8 cellular contexts compared by ENCODE assay signal in the genomic region with DNA sequence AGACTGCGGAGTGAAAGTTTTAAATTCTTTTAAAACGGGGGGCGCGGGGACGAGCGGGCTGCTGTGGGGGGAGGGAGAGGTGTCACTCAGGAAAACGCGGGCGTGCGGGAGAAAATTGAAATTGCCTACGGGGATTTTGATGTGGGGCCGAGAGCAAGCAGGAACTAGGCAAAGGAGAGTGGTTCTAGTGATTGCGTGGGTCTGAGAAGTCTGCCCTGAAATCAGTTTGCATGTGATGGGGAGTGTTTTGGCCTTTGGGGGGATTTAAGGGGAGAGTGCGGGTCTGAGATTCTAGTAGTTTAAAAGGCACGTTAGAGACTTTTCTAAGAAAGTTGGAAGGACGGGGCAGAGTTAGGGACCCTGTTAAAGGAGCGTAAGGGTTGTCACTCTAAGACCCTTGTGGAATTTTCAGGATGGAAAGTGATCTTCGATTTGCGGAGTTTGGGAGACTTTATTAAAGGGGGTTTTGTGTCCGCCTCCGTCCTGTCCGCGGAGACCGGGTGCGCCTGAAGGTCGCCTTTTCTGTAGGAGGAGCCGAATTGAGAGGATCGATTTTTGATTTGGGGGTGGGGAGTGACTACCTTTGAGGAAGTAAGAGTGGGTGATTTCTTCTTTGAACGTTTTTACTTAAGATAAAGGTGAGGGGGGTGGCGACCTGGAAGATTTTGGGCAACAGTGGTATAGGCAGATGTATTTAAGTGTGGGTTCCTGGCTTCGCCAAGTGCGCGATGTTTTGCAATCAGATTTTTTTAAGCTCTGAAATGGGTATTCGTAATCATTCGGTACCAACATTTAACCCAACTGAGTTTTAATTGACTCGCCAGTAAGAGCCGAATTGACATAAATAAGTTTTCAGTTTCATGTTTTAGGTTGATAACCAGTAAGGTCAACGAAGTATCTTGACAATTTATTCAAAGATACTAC. TPM values are rescaled to one million over a fixed set of nuclear protein-coding genes. Genes with fewer than 3 reads are reported as not detected.
DNase-seq lines count a peak whose midpoint lies in the region; ATAC-seq and TF ChIP-seq lines count a peak whose summit lies in the region.

No MANE protein-coding gene starts in this region.

- intact Hi-C loops in adrenal gland (cut with DNase I), result no loop called here

- no peaks in the 10 kb centered on the region for H3K36me3 ChIP-seq in adrenal gland (replicated peaks in 1 of 2)

- ATAC-seq in HG02588 (IDR thresholded peaks at IDR 0.05; ENCODE audit: unreplicated experiment), result peak; percentile 21

- no peaks in the 10 kb centered on the region for H3K27me3 ChIP-seq in adrenal gland

- H3K27ac ChIP-seq in adrenal gland, result peak overlapping the region in 4 of 5 donors; percentile 95 to 100 (median 97)

- TF ChIP-seq CTCF in adrenal gland (IDR thresholded peaks at IDR 0.05), result no peak

- DNase-seq in EH (ENCODE audit: low read depth), result peak; percentile 22
- peak; percentile 72 for DNase-seq in NOMO-1 treated with dmso at 0.1 percent for 144 hours (lab: John Stamatoyannopoulos, UW; ENCODE audit: unreplicated experiment)
- DNase-seq in adrenal gland, result peak in 2 of 7 donors; percentile 7 to 18
- peak; percentile 14 for DNase-seq in iPS-NIHi7 (ENCODE audit: extremely low spot score)
- DNase-seq in stimulated activated CD8-positive, alpha-beta memory T cell treated with anti-CD3 and anti-CD28 coated beads, Interleukin-15, amount 100 ng/mL, for 48 hours (ENCODE audit: low read depth in 2 of 2), result peak; percentile 12 to 29
- no peak for DNase-seq in HuH-7.5 (ENCODE audit: low spot score)
- DNase-seq in activated CD4-positive, CD25-positive, alpha-beta regulatory T cell (lab: John Stamatoyannopoulos, UW), result no peak

- WGBS in adrenal gland, 4 donors, result 1 to 2% (median 1%) methylated on average over 38 of the region's 38 CpGs

- no peak for TF ChIP-seq POLR2A in adrenal gland (IDR thresholded peaks at IDR 0.05)

- H3K4me3 ChIP-seq in adrenal gland, result peak overlapping the region; percentile 40 to 97 (median 70)

- no peaks in the 10 kb centered on the region for H3K9me3 ChIP-seq in adrenal gland (replicated peaks in 1 of 3)

- H3K4me1 ChIP-seq in adrenal gland (replicated peaks in 1 of 2), result peaks cover 0 to 55% of the 10 kb centered on the region in 2 donors

RNA-seq across cellular contexts. Expression of a gene that starts 1.1 kb away (rescaled TPM):
- total RNA-seq in adrenal gland, result 10 to 100 TPM in 6 of 8 donors, 1 to 10 TPM in 2; 8.5 to 20.7 (median 15.0) TPM
- polyA plus RNA-seq in adrenal gland, result 10 to 100 TPM; 13.9 to 17.7 (median 17.4) TPM

RNA-seq across cellular contexts. Expression of a gene that starts 56.4 kb away (rescaled TPM):
- total RNA-seq in adrenal gland, result 10 to 100 TPM; 30.4 to 48.2 (median 33.4) TPM
- 10 to 100 TPM; 38.0 to 47.8 (median 40.2) TPM for polyA plus RNA-seq in adrenal gland

Comparison
In these comparisons a context has a peak if more than half of its experiments do, and no peak if none do; other contexts are left out.
1. DNase-seq: peak in EH (single experiment), NOMO-1 treated with dmso at 0.1 percent for 144 hours (single experiment), iPS-NIHi7 (single experiment) and stimulated activated CD8-positive, alpha-beta memory T cell treated with anti-CD3 and anti-CD28 coated beads, Interleukin-15, amount 100 ng/mL, for 48 hours (2 of 2); none in HuH-7.5 (single experiment) and activated CD4-positive, CD25-positive, alpha-beta regulatory T cell (0 of 4).